Comparison of ENCODE assay signal across 9 cellular contexts in the genomic region with DNA sequence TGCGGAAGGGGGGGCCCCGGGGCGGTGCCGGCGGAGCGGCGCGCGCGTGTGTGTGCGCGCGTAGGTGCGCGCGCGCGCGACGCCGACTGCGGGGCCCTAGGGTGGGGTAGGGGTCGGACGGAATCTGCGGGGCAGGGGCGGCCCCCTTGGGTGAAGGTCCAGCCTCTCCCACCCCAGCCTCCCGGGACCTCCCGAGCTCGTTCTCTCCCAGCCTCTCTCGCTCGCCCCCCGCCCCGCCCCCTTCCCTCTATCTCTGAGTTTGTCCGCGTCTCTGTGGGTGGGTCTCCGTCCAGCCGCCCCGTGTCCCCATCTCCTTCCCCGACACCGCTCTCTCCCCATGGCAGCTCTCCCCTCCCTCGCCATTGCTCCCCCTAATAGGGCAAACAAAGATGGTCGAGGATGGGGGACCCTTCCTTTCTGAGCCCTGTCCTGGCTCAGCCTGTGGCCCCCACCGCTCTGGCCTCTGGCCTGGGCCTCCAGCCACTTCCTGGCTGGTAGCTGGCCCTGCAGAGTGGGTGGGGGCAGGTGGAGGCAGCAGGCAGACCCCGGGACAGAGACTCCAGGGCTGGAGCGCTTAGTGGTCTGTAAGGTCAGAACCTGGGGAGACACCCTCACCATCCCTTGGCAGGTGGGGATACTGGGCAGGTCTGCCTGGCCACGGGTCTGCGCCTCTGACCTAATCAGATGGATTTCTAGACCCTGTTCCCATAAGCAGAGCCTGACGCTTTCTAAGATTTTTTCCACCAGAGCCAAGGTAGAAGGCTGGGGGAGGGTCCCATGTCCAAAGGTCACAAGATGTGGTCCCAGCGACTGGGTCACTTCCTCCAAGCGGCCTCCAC. TPM values are rescaled to one million over a fixed set of nuclear protein-coding genes. Genes with fewer than 3 reads are reported as not detected.
DNase-seq lines count a peak whose midpoint lies in the region; ATAC-seq and TF ChIP-seq lines count a peak whose summit lies in the region.
"Had no signal": no experiment of that assay in that cellular context is flagged by ENCODE, and none has a peak within 500 bp of the region (broad histone marks: within the 10 kb centered on the region; RNA-seq: fewer than 3 reads in every experiment).

No MANE protein-coding gene starts in this region.

- TF ChIP-seq EP300 in ovary (IDR thresholded peaks at IDR 0.05) = no peak

- H3K36me3 ChIP-seq in ovary = no peaks in the 10 kb centered on the region

- H3K27ac ChIP-seq in C4-2B = peak overlapping the region; percentile 94
- H3K27ac ChIP-seq in ovary = no peak overlapping the region

- H3K27me3 ChIP-seq in ovary = no peaks in the 10 kb centered on the region

- DNase-seq in T-helper 9 cell (peak; percentile 16), fibroblast of villous mesenchyme (ENCODE audit: low read depth) (no peak), ovary (peak in 1 of 5 donors; percentile 58)
- no peak for DNase-seq in stimulated activated CD4-positive, alpha-beta T cell treated with anti-CD3 and anti-CD28 coated beads, Interleukin-1b, Interleukin-23, amount 100 ng/mL, for 48 hours
- DNase-seq: kidney glomerular epithelial cell had no signal

- TF ChIP-seq POLR2A in ovary (IDR thresholded peaks at IDR 0.05) = no peak

- TF ChIP-seq CTCF in C4-2B (conservative IDR thresholded peaks at IDR 0.05) = no peak
- TF ChIP-seq CTCF in fibroblast of villous mesenchyme (IDR thresholded peaks at IDR 0.05; ENCODE audit: insufficient read depth, low read depth, low read length) = no peak
- no peak for TF ChIP-seq CTCF in ovary (IDR thresholded peaks at IDR 0.05)

- ATAC-seq in GM18520 (IDR thresholded peaks at IDR 0.05; ENCODE audit: unreplicated experiment) (no peak), GM21717 (IDR thresholded peaks at IDR 0.05; ENCODE audit: unreplicated experiment) (no peak), HG03280 (IDR thresholded peaks at IDR 0.05; ENCODE audit: unreplicated experiment) (no peak)

- peak overlapping the region; percentile 63 for H3K4me3 ChIP-seq in fibroblast of villous mesenchyme (ENCODE audit: low read depth, low read length)
- peak overlapping the region; percentile 38 for H3K4me3 ChIP-seq in ovary

- H3K9me3 ChIP-seq in ovary = no peaks in the 10 kb centered on the region

- 11 to 18% (median 11%) methylated on average over 16 to 37 of the region's 50 CpGs for WGBS in ovary, 3 donors

- H3K4me1 ChIP-seq in ovary (ENCODE audit: insufficient read depth) = peaks cover 10% of the 10 kb centered on the region

- intact Hi-C loops in ovary (cut with DNase I) = no loop called here

RNA-seq across cellular contexts. Expression of gene PRR5, which starts 32.9 kb away (rescaled TPM):
- total RNA-seq in fibroblast of villous mesenchyme = 12.9 and 16.4 TPM in 2 replicates
- 10 to 100 TPM in 6 of 7 donors, 1 to 10 TPM in 1; 6.7 to 21.1 (median 16.8) TPM for total RNA-seq in ovary
- polyA plus RNA-seq in ovary = 10 to 100 TPM in 1 of 2 donors, 1 to 10 TPM in 1; 4.0 to 17.3 TPM
